8 cellular contexts compared by ENCODE assay signal in genomic region chr2:96874099-96874831, GRCh38. TPM values are rescaled to one million over a fixed set of nuclear protein-coding genes. Genes with fewer than 3 reads are reported as not detected.
DNase-seq lines count a peak whose midpoint lies in the region; ATAC-seq, FAIRE-seq and TF ChIP-seq lines count a peak whose summit lies in the region.

No MANE protein-coding gene starts in this region.

- no peak for DNase-seq in GM12892 (ENCODE audit: insufficient read length)
- peak; percentile 50 for DNase-seq in RPMI8226
- peak; percentile 51 for DNase-seq in naive B cell
- no peak for DNase-seq in progenitor cell of endocrine pancreas (ENCODE audit: low spot score, unreplicated experiment)
- no peak for DNase-seq in small intestine
- no peak for DNase-seq in SKM-1 (lab: John Stamatoyannopoulos, UW; ENCODE audit: unreplicated experiment)

- 28 to 51% (median 33%) methylated on average over 19 of the region's 19 CpGs for WGBS in small intestine, 3 donors

- H3K27ac ChIP-seq in small intestine (ENCODE audit: low read depth in 1 of 2, low read length in 1 of 2): peak overlapping the region in 1 of 2 donors; percentile 73

- H3K4me3 Mint-ChIP-seq in naive B cell (peak overlapping the region in 7 of 8 donors; percentile 4 to 74 (median 50)), progenitor cell of endocrine pancreas (ENCODE audit: low read depth) (no peak overlapping the region)

- peak overlapping the region; percentile 39 to 98 (median 92) for H3K27ac Mint-ChIP-seq in naive B cell
- no peak overlapping the region for H3K27ac Mint-ChIP-seq in progenitor cell of endocrine pancreas

- no peaks in the 10 kb centered on the region for H3K36me3 ChIP-seq in small intestine (ENCODE audit: control insufficient read depth in 2 of 2, insufficient read depth in 2 of 2, low read length in 2 of 2)

- no peak for TF ChIP-seq CTCF in progenitor cell of endocrine pancreas (IDR thresholded peaks at IDR 0.05; ENCODE audit: unreplicated experiment)

- H3K27me3 ChIP-seq in small intestine (ENCODE audit: control insufficient read depth in 2 of 2, insufficient read depth in 2 of 2, low read length in 2 of 2): no peaks in the 10 kb centered on the region

- peak; percentile 94 for FAIRE-seq in GM12892 (lab: Jason Lieb, UNC)
- no peak for FAIRE-seq in small intestine (lab: Jason Lieb, UNC)

- peak; percentile 38; the same call in 1 of the 2 replicates for TF ChIP-seq POLR2A in GM12892 (IDR thresholded peaks at IDR 0.05; ENCODE audit: low read depth, low read length)

- no peaks in the 10 kb centered on the region for H3K4me1 ChIP-seq in small intestine (ENCODE audit: control insufficient read depth in 2 of 2, insufficient read depth in 1 of 2, low read depth in 1 of 2, low read length in 1 of 2)

- H3K36me3 Mint-ChIP-seq in naive B cell: no peaks in the 10 kb centered on the region
- no peaks in the 10 kb centered on the region for H3K36me3 Mint-ChIP-seq in progenitor cell of endocrine pancreas (ENCODE audit: insufficient read depth)

- peaks cover 17 to 36% (median 27%) of the 10 kb centered on the region in 3 donors for H3K4me1 Mint-ChIP-seq in naive B cell
- H3K4me1 Mint-ChIP-seq in progenitor cell of endocrine pancreas (ENCODE audit: low read depth): peaks cover 10% of the 10 kb centered on the region

- H3K9me3 ChIP-seq in small intestine (ENCODE audit: control insufficient read depth, low read depth): no peaks in the 10 kb centered on the region

- H3K9me3 Mint-ChIP-seq in naive B cell (no peaks in the 10 kb centered on the region), progenitor cell of endocrine pancreas (ENCODE audit: low read depth) (no peaks in the 10 kb centered on the region)

- ATAC-seq in GM21390 (IDR thresholded peaks at IDR 0.05; ENCODE audit: unreplicated experiment) (peak; percentile 50), naive B cell (ENCODE audit: low read depth in 2 of 2) (peak; percentile 75 to 77), GM18519 (IDR thresholded peaks at IDR 0.05; ENCODE audit: low FRiP score, unreplicated experiment) (no peak)

- no peak overlapping the region for H3K4me3 ChIP-seq in small intestine (ENCODE audit: low read depth in 1 of 2, low read length in 2 of 2)

- H3K27me3 Mint-ChIP-seq in naive B cell (peaks cover 8 to 43% (median 16%) of the 10 kb centered on the region in 3 donors), progenitor cell of endocrine pancreas (peaks cover 22% of the 10 kb centered on the region)

RNA-seq across cellular contexts. Expression of gene SEMA4C, which starts 4.4 kb away (rescaled TPM):
- 9.5 TPM for polyA plus RNA-seq in GM12892 (2012; ENCODE audit: missing spikeins)
- polyA plus RNA-seq in naive B cell (ENCODE audit: low read depth in 6 of 6) (under 1 TPM in 1 of 6 donors, not detected in 5; 0.82 TPM), small intestine (10 to 100 TPM in 1 of 3 donors, 1 to 10 TPM in 1, under 1 TPM in 1; 0.45 to 21.0 (median 1.4) TPM)
- total RNA-seq in progenitor cell of endocrine pancreas: 74.8 and 75.0 TPM in 2 replicates

RNA-seq across cellular contexts. Expression of gene ANKRD39, which starts 16.4 kb away (rescaled TPM):
- 14.0 TPM for polyA plus RNA-seq in GM12892 (2012; ENCODE audit: missing spikeins)
- polyA plus RNA-seq in naive B cell (ENCODE audit: low read depth in 6 of 6): 10 to 100 TPM in 5 of 6 donors, 1 to 10 TPM in 1; 7.3 to 22.8 (median 20.0) TPM
- 16.1 and 17.4 TPM in 2 replicates for total RNA-seq in progenitor cell of endocrine pancreas
- 10 to 100 TPM; 15.9 to 23.0 (median 17.0) TPM for polyA plus RNA-seq in small intestine

RNA-seq across cellular contexts. Expression of gene ANKRD23, which starts 30.4 kb away (rescaled TPM):
- 2.5 TPM for polyA plus RNA-seq in GM12892 (2012; ENCODE audit: missing spikeins)
- 1 to 10 TPM in 3 of 6 donors, under 1 TPM in 1, not detected in 2; 0.44 to 1.4 (median 1.1) TPM for polyA plus RNA-seq in naive B cell (ENCODE audit: low read depth in 6 of 6)
- total RNA-seq in progenitor cell of endocrine pancreas: 6.1 and 8.3 TPM in 2 replicates
- polyA plus RNA-seq in small intestine: 1 to 10 TPM; 2.2 to 3.8 (median 2.7) TPM

RNA-seq across cellular contexts. Expression of gene CNNM3, which starts 58.2 kb away (rescaled TPM):
- polyA plus RNA-seq in GM12892 (2012; ENCODE audit: missing spikeins): 5.3 TPM
- polyA plus RNA-seq in naive B cell (ENCODE audit: low read depth in 6 of 6): 10 to 100 TPM in 1 of 6 donors, 1 to 10 TPM in 5; 4.3 to 16.3 (median 6.1) TPM
- total RNA-seq in progenitor cell of endocrine pancreas: 48.4 and 54.0 TPM in 2 replicates
- polyA plus RNA-seq in small intestine: 10 to 100 TPM in 1 of 3 donors, 1 to 10 TPM in 2; 5.7 to 15.8 (median 6.7) TPM

Comparison
In these comparisons a context has a peak if more than half of its experiments do, and no peak if none do; other contexts are left out.
1. DNase-seq: peak in RPMI8226 (single experiment) and naive B cell (single experiment); none in GM12892 (single experiment), progenitor cell of endocrine pancreas (single experiment), small intestine (single experiment) and SKM-1 (single experiment).